22 cellular contexts compared by ENCODE assay signal in genomic region chr18:28095631-28096030, GRCh38.
"Had no signal": no experiment of that assay in that cellular context is flagged by ENCODE, and none has a peak within 500 bp of the region (broad histone marks: within the 10 kb centered on the region; RNA-seq: fewer than 3 reads in every experiment).

No MANE protein-coding gene starts in this region.

- H3K27ac ChIP-seq: esophagus squamous epithelium, heart left ventricle, parathyroid adenoma, psoas muscle, right lobe of liver, spleen, stomach, thoracic aorta, transverse colon had no signal

- H3K36me3 ChIP-seq: esophagus squamous epithelium, heart left ventricle, right lobe of liver, spleen, stomach, thoracic aorta, transverse colon had no signal

- H3K9me3 ChIP-seq: esophagus squamous epithelium, psoas muscle, right lobe of liver, stomach, thoracic aorta, transverse colon had no signal

- ATAC-seq: effector memory CD8-positive, alpha-beta T cell; heart left ventricle; psoas muscle; right lobe of liver; stimulated activated naive B cell treated with anti-CD40 and anti-IgM and Interleukin-4, amounts not matched to agents 10 μg/mL and 1 μg/mL and 100 μg/mL, for 72 hours had no signal

- H3K9ac ChIP-seq: parathyroid adenoma had no signal

- H3K4me1 ChIP-seq: esophagus squamous epithelium, parathyroid adenoma, psoas muscle, spleen, transverse colon had no signal

- H3K27me3 ChIP-seq: esophagus squamous epithelium, heart left ventricle, right lobe of liver, spleen, stomach, transverse colon had no signal

- DNase-seq: cortex of kidney; effector memory CD8-positive, alpha-beta T cell; esophagus squamous epithelium; heart left ventricle; hypothalamus; kidney glomerular epithelial cell; mesendoderm; naive B cell; occipital lobe; psoas muscle; retina; right lobe of liver; spleen; stimulated activated CD4-positive, alpha-beta T cell treated with anti-CD3 and anti-CD28 coated beads, Interleukin-15, amount 100 ng/mL, for 24 hours; stimulated activated CD4-positive, alpha-beta T cell treated with anti-CD3 and anti-CD28 coated beads, Interleukin-2, amount 100 ng/mL, for 24 hours; stimulated activated CD4-positive, alpha-beta T cell treated with anti-CD3 and anti-CD28 coated beads, Interleukin-4, amount 100 ng/mL, for 4 hours; stimulated activated naive B cell treated with anti-CD40 and anti-IgM and Interleukin-4, amounts not matched to agents 10 μg/mL and 1 μg/mL and 100 μg/mL, for 72 hours; stomach; substantia nigra; transverse colon had no signal

- H3K4me3 ChIP-seq: esophagus squamous epithelium, heart left ventricle, psoas muscle, right lobe of liver, spleen, stomach, thoracic aorta, transverse colon had no signal

- H2AFZ ChIP-seq: parathyroid adenoma had no signal
